Comparison of ENCODE assay signal across 25 cellular contexts in the genomic region with DNA sequence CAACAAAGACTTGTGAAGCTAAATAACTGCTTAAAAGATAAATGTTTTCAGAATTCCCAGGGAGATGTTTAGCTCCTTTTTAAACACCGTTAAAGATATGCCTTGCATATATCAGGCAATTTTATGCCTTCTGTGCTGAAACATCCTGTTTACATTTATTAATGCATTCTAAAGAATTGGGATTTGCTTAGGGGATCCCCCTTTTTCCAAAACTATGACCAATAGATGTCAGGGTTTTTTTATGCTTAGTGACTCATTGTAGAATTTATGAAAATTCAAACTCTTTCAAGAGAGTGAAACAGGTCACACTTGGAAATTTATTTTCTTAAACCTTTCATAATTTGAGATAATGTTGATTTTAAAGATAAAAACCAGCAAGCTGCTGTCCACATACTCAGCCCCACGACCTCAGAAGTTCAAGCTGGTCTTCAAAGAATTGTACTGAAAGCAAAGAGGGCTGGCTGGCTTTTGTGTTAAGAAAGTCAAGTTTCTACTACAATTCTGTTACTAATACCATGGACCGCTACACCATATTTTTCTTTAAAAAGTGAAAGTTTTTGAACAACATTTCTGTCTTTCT.
"Had no signal": no experiment of that assay in that cellular context is flagged by ENCODE, and none has a peak within 500 bp of the region (broad histone marks: within the 10 kb centered on the region; RNA-seq: fewer than 3 reads in every experiment).

No MANE protein-coding gene starts in this region.

- DNase-seq: activated CD4-positive, alpha-beta memory T cell treated with anti-CD3 and anti-CD28 coated beads for 36 hours; activated CD4-positive, alpha-beta T cell treated with anti-CD3 and anti-CD28 coated beads, Interleukin-2, amount 10 ng/mL, durations not matched to agents 7 days and 5 days; activated CD4-positive, CD25-positive, alpha-beta regulatory T cell treated with anti-CD3 and anti-CD28 coated beads, Interleukin-2, amount 50 U/mL, for 72 hours; activated CD8-positive, alpha-beta memory T cell treated with anti-CD3 and anti-CD28 coated beads for 24 hours; activated naive CD4-positive, alpha-beta T cell treated with anti-CD3 and anti-CD28 coated beads, Interleukin-2, amount 50 U/mL, for 16 hours; activated naive CD8-positive, alpha-beta T cell treated with anti-CD3 and anti-CD28 coated beads, Interleukin-2, amount 10 ng/mL, durations not matched to agents 7 days and 5 days; activated T-cell treated with anti-CD3 and anti-CD28 coated beads, Interleukin-2, amount 50 U/mL, for 72 hours; adrenal gland; anterior cingulate cortex; body of pancreas; KBM-7; NCI-H1092; NCI-H1417; NCI-H1930; NCI-H345; NCI-H510A treated with DMSO at 0.1 percent for 48 hours; NCI-H69; NK-92 treated with Interleukin-12 subunit alpha and Interleukin-12 subunit beta, amount 100 ng/mL, for 24 hours; PC-3; SHP77 treated with DMSO at 0.1 percent for 48 hours had no signal

- FAIRE-seq: colon, RCC 7860 had no signal

- H3K36me3 Mint-ChIP-seq: activated CD4-positive, alpha-beta memory T cell treated with anti-CD3 and anti-CD28 coated beads for 36 hours; activated naive CD8-positive, alpha-beta T cell treated with anti-CD3 and anti-CD28 coated beads, Interleukin-2, amount 10 ng/mL, durations not matched to agents 7 days and 5 days; WTC11 had no signal

- H3K4me1 ChIP-seq: adrenal gland, body of pancreas had no signal

- H3K9me3 ChIP-seq: adrenal gland, body of pancreas had no signal

- H3K36me3 ChIP-seq: adrenal gland, cardiac muscle cell had no signal

- H3K27ac Mint-ChIP-seq: activated CD4-positive, alpha-beta memory T cell treated with anti-CD3 and anti-CD28 coated beads for 36 hours; activated CD4-positive, alpha-beta T cell treated with anti-CD3 and anti-CD28 coated beads, Interleukin-2, amount 10 ng/mL, durations not matched to agents 7 days and 5 days; activated naive CD8-positive, alpha-beta T cell treated with anti-CD3 and anti-CD28 coated beads, Interleukin-2, amount 10 ng/mL, durations not matched to agents 7 days and 5 days; activated T-cell treated with anti-CD3 and anti-CD28 coated beads, Interleukin-2, amount 50 U/mL, for 72 hours; T-helper 1 cell treated with Interleukin-12 subunit alpha and Interleukin-12 subunit beta and Interleukin-4 antibody, amounts not matched to agents 30 μg/mL and 1 μg/mL, for 36 hours had no signal

- H3K4me1 Mint-ChIP-seq: activated CD4-positive, alpha-beta T cell treated with anti-CD3 and anti-CD28 coated beads, Interleukin-2, amount 10 ng/mL, durations not matched to agents 7 days and 5 days; activated naive CD8-positive, alpha-beta T cell treated with anti-CD3 and anti-CD28 coated beads, Interleukin-2, amount 10 ng/mL, durations not matched to agents 7 days and 5 days had no signal

- H3K27ac ChIP-seq: adrenal gland, body of pancreas, cardiac muscle cell had no signal

- H3K27me3 Mint-ChIP-seq: activated CD4-positive, alpha-beta T cell treated with anti-CD3 and anti-CD28 coated beads, Interleukin-2, amount 10 ng/mL, durations not matched to agents 7 days and 5 days; activated naive CD8-positive, alpha-beta T cell treated with anti-CD3 and anti-CD28 coated beads, Interleukin-2, amount 10 ng/mL, durations not matched to agents 7 days and 5 days had no signal

- H3K4me3 ChIP-seq: adrenal gland, body of pancreas, cardiac muscle cell had no signal

- ATAC-seq: activated T-cell treated with anti-CD3 and anti-CD28 coated beads, Interleukin-2, amount 50 U/mL, for 72 hours; body of pancreas; PC-3; WTC11 had no signal

- H3K27me3 ChIP-seq: adrenal gland, body of pancreas, cardiac muscle cell had no signal

- H3K9me3 Mint-ChIP-seq: activated CD4-positive, alpha-beta memory T cell treated with anti-CD3 and anti-CD28 coated beads for 36 hours; activated naive CD8-positive, alpha-beta T cell treated with anti-CD3 and anti-CD28 coated beads, Interleukin-2, amount 10 ng/mL, durations not matched to agents 7 days and 5 days; T-helper 1 cell treated with Interleukin-12 subunit alpha and Interleukin-12 subunit beta and Interleukin-4 antibody, amounts not matched to agents 30 μg/mL and 1 μg/mL, for 36 hours; WTC11 had no signal

- H3K4me3 Mint-ChIP-seq: activated CD4-positive, alpha-beta memory T cell treated with anti-CD3 and anti-CD28 coated beads for 36 hours; activated CD4-positive, alpha-beta T cell treated with anti-CD3 and anti-CD28 coated beads, Interleukin-2, amount 10 ng/mL, durations not matched to agents 7 days and 5 days; activated naive CD8-positive, alpha-beta T cell treated with anti-CD3 and anti-CD28 coated beads, Interleukin-2, amount 10 ng/mL, durations not matched to agents 7 days and 5 days; activated T-cell treated with anti-CD3 and anti-CD28 coated beads, Interleukin-2, amount 50 U/mL, for 72 hours; T-helper 1 cell treated with Interleukin-12 subunit alpha and Interleukin-12 subunit beta and Interleukin-4 antibody, amounts not matched to agents 30 μg/mL and 1 μg/mL, for 36 hours; WTC11 had no signal
